In genomic region chr6:21999012-21999528, GRCh38 we compare ENCODE assay signal across 12 cellular contexts.
DNase-seq lines count a peak whose midpoint lies in the region; ATAC-seq and TF ChIP-seq lines count a peak whose summit lies in the region.
"Had no signal": no experiment of that assay in that cellular context is flagged by ENCODE, and none has a peak within 500 bp of the region (broad histone marks: within the 10 kb centered on the region; RNA-seq: fewer than 3 reads in every experiment).

No MANE protein-coding gene starts in this region.

- no peaks in the 10 kb centered on the region for H3K9me3 Mint-ChIP-seq in HFFc6
- H3K9me3 Mint-ChIP-seq in activated naive CD4-positive, alpha-beta T cell treated with anti-CD3 and anti-CD28 coated beads, Interleukin-2, amount 50 U/mL, for 72 hours, result no peaks in the 10 kb centered on the region

- no peak overlapping the region for H2AK5ac ChIP-seq in mesenchymal stem cell (ENCODE audit: low read length, severe bottlenecking)

- H3K23ac ChIP-seq in mesenchymal stem cell (ENCODE audit: low read length in 2 of 2), result no peak overlapping the region

- H3K36me3 ChIP-seq in mesenchymal stem cell (ENCODE audit: control insufficient read depth in 1 of 2, insufficient read depth in 2 of 2, low read depth in 1 of 2, low read length in 2 of 2) (no peaks in the 10 kb centered on the region), stomach (no peaks in the 10 kb centered on the region), spleen (no peaks in the 10 kb centered on the region)
- H3K36me3 ChIP-seq: suprapubic skin had no signal

- no peak overlapping the region for H2BK15ac ChIP-seq in mesenchymal stem cell (ENCODE audit: low read depth, poor library complexity, severe bottlenecking)

- H3K27me3 ChIP-seq in mesenchymal stem cell (ENCODE audit: control insufficient read depth in 1 of 2, insufficient read depth in 1 of 2, low read length in 2 of 2), result no peaks in the 10 kb centered on the region
- no peaks in the 10 kb centered on the region for H3K27me3 ChIP-seq in stomach
- no peaks in the 10 kb centered on the region for H3K27me3 ChIP-seq in spleen (replicated peaks in 1 of 7)
- H3K27me3 ChIP-seq: suprapubic skin had no signal

- peaks cover 2% of the 10 kb centered on the region for H3K4me1 ChIP-seq in mesenchymal stem cell (ENCODE audit: control insufficient read depth, insufficient read depth, low read depth, low read length)
- peaks cover 0 to 11% (median 0%) of the 10 kb centered on the region in 4 donors for H3K4me1 ChIP-seq in stomach
- peaks cover 0 to 6% (median 2%) of the 10 kb centered on the region in 6 donors for H3K4me1 ChIP-seq in spleen
- H3K4me1 ChIP-seq: suprapubic skin had no signal

- no peaks in the 10 kb centered on the region for H3K9me3 ChIP-seq in mesenchymal stem cell (ENCODE audit: control insufficient read depth, low read length)
- no peaks in the 10 kb centered on the region for H3K9me3 ChIP-seq in stomach
- H3K9me3 ChIP-seq in spleen, result no peaks in the 10 kb centered on the region
- H3K9me3 ChIP-seq: suprapubic skin had no signal

- DNase-seq in AG20443 (ENCODE audit: low spot score), result peak; percentile 52
- DNase-seq in HFFc6, result peak; percentile 62
- DNase-seq in astrocyte of the spinal cord (ENCODE audit: low read depth, low spot score), result peak; percentile 79
- DNase-seq in mesenchymal stem cell, result peak; percentile 79
- DNase-seq in stomach, result no peak
- no peak for DNase-seq in activated naive CD4-positive, alpha-beta T cell treated with anti-CD3 and anti-CD28 coated beads, Interleukin-2, amount 50 U/mL, for 72 hours (ENCODE audit: low spot score in 2 of 2)
- DNase-seq in spleen, result no peak
- DNase-seq: effector CD4-positive, alpha-beta T cell; kidney; stimulated activated CD4-positive, alpha-beta T cell treated with anti-CD3 and anti-CD28 coated beads, Interleukin-15, amount 100 ng/mL, for 24 hours had no signal

- no peak for TF ChIP-seq EP300 in stomach (IDR thresholded peaks at IDR 0.05)

- H3K27ac ChIP-seq in mesenchymal stem cell (ENCODE audit: low read length, poor library complexity, severe bottlenecking) (peak overlapping the region; percentile 58), stomach (no peak overlapping the region), spleen (peak overlapping the region in 3 of 8 donors; percentile 4 to 34 (median 32))
- H3K27ac ChIP-seq: suprapubic skin had no signal

- intact Hi-C loops in stomach (cut with DNase I; ENCODE audit: low total_unique reads) (no loop called here), spleen (cut with DNase I; ENCODE audit: low total_unique reads) (no loop called here)

- no peaks in the 10 kb centered on the region for H3K36me3 Mint-ChIP-seq in HFFc6 (ENCODE audit: low read depth)
- H3K36me3 Mint-ChIP-seq in activated naive CD4-positive, alpha-beta T cell treated with anti-CD3 and anti-CD28 coated beads, Interleukin-2, amount 50 U/mL, for 72 hours, result no peaks in the 10 kb centered on the region

- no peak overlapping the region for H3K9ac ChIP-seq in mesenchymal stem cell (ENCODE audit: low read length)

- TF ChIP-seq CTCF in HFFc6 (IDR thresholded peaks at IDR 0.05) (no peak), astrocyte of the spinal cord (IDR thresholded peaks at IDR 0.05; ENCODE audit: low read depth, low read length) (no peak), stomach (IDR thresholded peaks at IDR 0.05) (no peak), spleen (IDR thresholded peaks at IDR 0.05 in 8 of 11, conservative IDR thresholded peaks at IDR 0.05 in 3 of 11) (no peak)

- H3K4me2 ChIP-seq in mesenchymal stem cell (ENCODE audit: low read length, poor library complexity, severe bottlenecking), result peak overlapping the region; percentile 17

- no peak for TF ChIP-seq POLR2A in stomach (IDR thresholded peaks at IDR 0.05)
- TF ChIP-seq POLR2A in spleen (IDR thresholded peaks at IDR 0.05), result no peak

- in situ Hi-C loops in astrocyte of the spinal cord (cut with HindIII; ENCODE audit: low sequenced_read_pairs), result no loop called here

- no peak overlapping the region for H2BK5ac ChIP-seq in mesenchymal stem cell (ENCODE audit: low read depth, low read length, poor library complexity, severe bottlenecking)

- WGBS in mesenchymal stem cell, result 45% methylated on average over 4 of the region's 6 CpGs
- 44 to 59% (median 56%) methylated on average over 6 of the region's 6 CpGs for WGBS in stomach, 5 donors
- WGBS in spleen, 5 donors, result 54 to 67% (median 63%) methylated on average over 6 of the region's 6 CpGs

- H3K27me3 Mint-ChIP-seq in HFFc6 (ENCODE audit: insufficient read depth), result no peaks in the 10 kb centered on the region

- no peak overlapping the region for H3K4ac ChIP-seq in mesenchymal stem cell (ENCODE audit: low read depth in 1 of 2, low read length in 2 of 2)

- H2AFZ ChIP-seq in mesenchymal stem cell (ENCODE audit: low read depth, low read length), result no peak overlapping the region

- no peak for ATAC-seq in HG03565 (IDR thresholded peaks at IDR 0.05; ENCODE audit: unreplicated experiment)
- ATAC-seq in activated naive CD4-positive, alpha-beta T cell treated with anti-CD3 and anti-CD28 coated beads, Interleukin-2, amount 50 U/mL, for 72 hours, result no peak

- H2BK120ac ChIP-seq in mesenchymal stem cell (ENCODE audit: low read depth, low read length), result no peak overlapping the region

- peak overlapping the region; percentile 37 for H3K4me3 Mint-ChIP-seq in HFFc6

- H3K4me1 Mint-ChIP-seq in HFFc6 (ENCODE audit: low read depth), result peaks cover 46% of the 10 kb centered on the region

- H4K8ac ChIP-seq in mesenchymal stem cell (ENCODE audit: low read length), result peak overlapping the region; percentile 78

- no peak overlapping the region for H4K91ac ChIP-seq in mesenchymal stem cell (ENCODE audit: low read length)

- H3K27ac Mint-ChIP-seq in HFFc6, result peak overlapping the region; percentile 56
- no peak overlapping the region for H3K27ac Mint-ChIP-seq in activated naive CD4-positive, alpha-beta T cell treated with anti-CD3 and anti-CD28 coated beads, Interleukin-2, amount 50 U/mL, for 72 hours

- peak overlapping the region in 1 of 2 experiments; percentile 38 for H3K18ac ChIP-seq in mesenchymal stem cell (ENCODE audit: low read depth in 1 of 2, low read length in 2 of 2)

- H3K79me1 ChIP-seq in mesenchymal stem cell (replicated peaks; ENCODE audit: low read length, poor library complexity, severe bottlenecking), result no peaks in the 10 kb centered on the region

- no peak overlapping the region for H3K14ac ChIP-seq in mesenchymal stem cell (ENCODE audit: low read length in 2 of 2)

- H2BK12ac ChIP-seq in mesenchymal stem cell (ENCODE audit: low read length in 2 of 2), result peak overlapping the region; percentile 9 to 77

- H3K4me3 ChIP-seq in astrocyte of the spinal cord (ENCODE audit: low read depth, low read length) (no peak overlapping the region), mesenchymal stem cell (ENCODE audit: insufficient read depth in 1 of 2, low read depth in 1 of 2, low read length in 2 of 2) (no peak overlapping the region), stomach (no peak overlapping the region), spleen (no peak overlapping the region)
- H3K4me3 ChIP-seq: suprapubic skin had no signal

Comparison
In these comparisons a context has a peak if more than half of its experiments do, and no peak if none do; other contexts are left out.
1. DNase-seq: peak in AG20443 (single experiment), HFFc6 (single experiment), astrocyte of the spinal cord (single experiment) and mesenchymal stem cell (single experiment); none in stomach (single experiment), activated naive CD4-positive, alpha-beta T cell treated with anti-CD3 and anti-CD28 coated beads, Interleukin-2, amount 50 U/mL, for 72 hours (0 of 2) and spleen (single experiment).